ENCODE assay signal across 1 cellular context in the genomic region with DNA sequence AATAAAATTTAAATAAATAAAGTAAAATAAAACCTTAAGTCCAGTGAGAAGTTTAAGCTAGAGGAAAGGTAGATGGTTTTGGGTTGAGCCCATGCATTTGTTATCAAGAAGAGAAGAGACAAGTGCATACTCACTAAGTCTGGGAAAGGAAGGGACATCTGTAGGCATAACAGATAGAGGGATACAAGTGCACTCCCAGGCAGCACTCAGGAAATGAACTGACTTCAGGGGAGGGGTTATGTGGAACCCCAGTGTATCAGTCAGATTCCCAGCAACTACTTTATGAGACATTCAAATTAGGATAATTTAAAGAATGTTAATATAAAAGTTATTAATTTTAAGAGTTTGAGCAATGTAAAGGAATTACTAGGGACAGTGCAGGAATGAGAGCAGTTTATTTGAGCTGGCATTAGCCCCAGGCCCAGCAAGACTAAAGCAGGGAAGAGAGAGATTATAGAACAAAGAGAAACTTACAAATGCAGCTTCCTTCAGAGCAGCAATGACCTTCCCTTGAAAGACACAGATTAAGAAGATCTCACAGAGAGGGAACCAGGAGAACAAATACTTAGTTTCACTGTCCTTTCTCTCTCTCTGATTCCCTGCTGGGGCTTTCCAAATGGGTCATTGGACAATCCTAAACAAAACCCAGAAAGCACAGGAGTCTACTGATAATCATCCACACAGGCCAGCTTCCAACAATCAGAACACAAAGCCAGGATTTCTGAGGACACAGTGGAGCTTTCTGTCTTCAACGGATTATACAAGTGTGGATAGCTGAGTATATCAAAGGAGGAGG.
TF ChIP-seq lines count a peak whose summit lies in the region.

No MANE protein-coding gene starts in this region.

TF ChIP-seq in SK-N-SH, 30 proteins besides CTCF, POLR2A, EP300 and RAD21 (continued from another document):
- TF ChIP-seq, protein P1, sequence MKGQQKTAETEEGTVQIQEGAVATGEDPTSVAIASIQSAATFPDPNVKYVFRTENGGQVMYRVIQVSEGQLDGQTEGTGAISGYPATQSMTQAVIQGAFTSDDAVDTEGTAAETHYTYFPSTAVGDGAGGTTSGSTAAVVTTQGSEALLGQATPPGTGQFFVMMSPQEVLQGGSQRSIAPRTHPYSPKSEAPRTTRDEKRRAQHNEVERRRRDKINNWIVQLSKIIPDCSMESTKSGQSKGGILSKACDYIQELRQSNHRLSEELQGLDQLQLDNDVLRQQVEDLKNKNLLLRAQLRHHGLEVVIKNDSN (IDR thresholded peaks at IDR 0.05; ENCODE audit: borderline replicate concordance, low read depth) = no peak
